In genomic region chr9:91144782-91145181, GRCh38 we compare ENCODE assay signal across 18 cellular contexts.
DNase-seq lines count a peak whose midpoint lies in the region; ATAC-seq and TF ChIP-seq lines count a peak whose summit lies in the region.
"Had no signal": no experiment of that assay in that cellular context is flagged by ENCODE, and none has a peak within 500 bp of the region (broad histone marks: within the 10 kb centered on the region; RNA-seq: fewer than 3 reads in every experiment).

No MANE protein-coding gene starts in this region.

- TF ChIP-seq CTCF in HFFc6 (IDR thresholded peaks at IDR 0.05) = no peak

- H3K27me3 Mint-ChIP-seq in T-helper 1 cell treated with Interleukin-12 subunit alpha and Interleukin-12 subunit beta and Interleukin-4 antibody, amounts not matched to agents 30 μg/mL and 1 μg/mL, for 36 hours (ENCODE audit: low read depth) = no peaks in the 10 kb centered on the region
- H3K27me3 Mint-ChIP-seq in HFFc6 (ENCODE audit: insufficient read depth) = peaks cover 8% of the 10 kb centered on the region
- H3K27me3 Mint-ChIP-seq: T-cell had no signal

- DNase-seq in T-helper 1 cell (no peak), AG08395 (ENCODE audit: low spot score) (peak; percentile 72), HFFc6 (peak; percentile 72), fibroblast of gingiva (ENCODE audit: low read depth) (peak; percentile 70), NCI-H146 (lab: John Stamatoyannopoulos, UW) (no peak), Kasumi-1 (lab: John Stamatoyannopoulos, UW) (no peak)
- DNase-seq: Caco-2, cerebellar nuclear complex, foreskin melanocyte, left colon, NCI-H1092, NCI-H2029, sigmoid colon, T-cell, upper lobe of left lung had no signal

- H3K4me1 Mint-ChIP-seq in T-helper 1 cell treated with Interleukin-12 subunit alpha and Interleukin-12 subunit beta and Interleukin-4 antibody, amounts not matched to agents 30 μg/mL and 1 μg/mL, for 36 hours (ENCODE audit: low read depth) = peaks cover 55% of the 10 kb centered on the region
- H3K4me1 Mint-ChIP-seq in HFFc6 (ENCODE audit: low read depth) = peaks cover 63% of the 10 kb centered on the region

- H3K4me3 Mint-ChIP-seq in T-helper 1 cell treated with Interleukin-12 subunit alpha and Interleukin-12 subunit beta and Interleukin-4 antibody, amounts not matched to agents 30 μg/mL and 1 μg/mL, for 36 hours = no peak overlapping the region
- 0 out of 2 replicates have a peak overlapping the region, but pooled peaks have one; percentile 17 for H3K4me3 Mint-ChIP-seq in HFFc6
- H3K4me3 Mint-ChIP-seq: T-cell had no signal

- H3K9me3 Mint-ChIP-seq in T-helper 1 cell treated with Interleukin-12 subunit alpha and Interleukin-12 subunit beta and Interleukin-4 antibody, amounts not matched to agents 30 μg/mL and 1 μg/mL, for 36 hours = peaks cover 34% of the 10 kb centered on the region
- peaks cover 25% of the 10 kb centered on the region for H3K9me3 Mint-ChIP-seq in HFFc6

- ATAC-seq in GM18511 (IDR thresholded peaks at IDR 0.05; ENCODE audit: unreplicated experiment) = no peak
- ATAC-seq: HepG2, left colon, T-cell had no signal

- H3K27ac Mint-ChIP-seq in T-helper 1 cell treated with Interleukin-12 subunit alpha and Interleukin-12 subunit beta and Interleukin-4 antibody, amounts not matched to agents 30 μg/mL and 1 μg/mL, for 36 hours = peak overlapping the region; percentile 82
- H3K27ac Mint-ChIP-seq in HFFc6 = peak overlapping the region; percentile 69
- H3K27ac Mint-ChIP-seq: T-cell had no signal

- peaks cover 50% of the 10 kb centered on the region for H3K36me3 Mint-ChIP-seq in T-helper 1 cell treated with Interleukin-12 subunit alpha and Interleukin-12 subunit beta and Interleukin-4 antibody, amounts not matched to agents 30 μg/mL and 1 μg/mL, for 36 hours (ENCODE audit: low read depth)
- peaks cover 26% of the 10 kb centered on the region for H3K36me3 Mint-ChIP-seq in HFFc6 (ENCODE audit: low read depth)
- H3K36me3 Mint-ChIP-seq: T-cell had no signal

Comparison
In these comparisons a context has a peak if more than half of its experiments do, and no peak if none do; other contexts are left out.
1. DNase-seq: peak in AG08395 (single experiment), HFFc6 (single experiment) and fibroblast of gingiva (single experiment); none in T-helper 1 cell (0 of 5), NCI-H146 (single experiment) and Kasumi-1 (0 of 2).